ENCODE assay signal across 31 cellular contexts in genomic region chr22:19494676-19495173, GRCh38. TPM values are rescaled to one million over a fixed set of nuclear protein-coding genes. Genes with fewer than 3 reads are reported as not detected.
"Had no signal": no experiment of that assay in that cellular context is flagged by ENCODE, and none has a peak within 500 bp of the region (broad histone marks: within the 10 kb centered on the region; RNA-seq: fewer than 3 reads in every experiment).

No MANE protein-coding gene starts in this region.

- H3K27me3 ChIP-seq: colonic mucosa, esophagus squamous epithelium, foreskin keratinocyte, gastrocnemius medialis, heart left ventricle, heart right ventricle, hepatocyte had no signal

- H3K4me2 ChIP-seq: hepatocyte had no signal

- H3K79me2 ChIP-seq: hepatocyte had no signal

- H3K27ac ChIP-seq: colonic mucosa, coronary artery, dorsolateral prefrontal cortex, epithelial cell of prostate, esophagus muscularis mucosa, esophagus squamous epithelium, foreskin keratinocyte, gastrocnemius medialis, gastroesophageal sphincter, heart left ventricle, heart right ventricle, hepatocyte had no signal

- H2AFZ ChIP-seq: hepatocyte had no signal

- H3K4me3 ChIP-seq: colonic mucosa, coronary artery, dorsolateral prefrontal cortex, esophagus muscularis mucosa, esophagus squamous epithelium, gastrocnemius medialis, gastroesophageal sphincter, heart left ventricle, heart right ventricle, hepatocyte had no signal

- ATAC-seq: effector memory CD8-positive, alpha-beta T cell; esophagus mucosa; foreskin keratinocyte; gastrocnemius medialis; gastroesophageal sphincter; heart left ventricle; heart right ventricle had no signal

- H3K36me3 ChIP-seq: colonic mucosa, esophagus muscularis mucosa, gastrocnemius medialis, gastroesophageal sphincter had no signal

- H3K9me3 Mint-ChIP-seq: dendritic cell treated with granulocyte-macrophage colony-stimulating factor and Interleukin-4, amounts not matched to agents 40 ng/mL and 50 ng/mL, for 4 days; effector memory CD8-positive, alpha-beta T cell; endodermal cell had no signal

- FAIRE-seq: endometrium, frontal cortex had no signal

- H3K9me3 ChIP-seq: colonic mucosa, esophagus muscularis mucosa, esophagus squamous epithelium, gastrocnemius medialis, gastroesophageal sphincter, heart left ventricle, heart right ventricle had no signal

- H3K4me1 ChIP-seq: colonic mucosa, esophagus squamous epithelium, foreskin keratinocyte, gastrocnemius medialis, gastroesophageal sphincter, heart left ventricle had no signal

- H3K27me3 Mint-ChIP-seq: dendritic cell treated with granulocyte-macrophage colony-stimulating factor and Interleukin-4, amounts not matched to agents 40 ng/mL and 50 ng/mL, for 4 days; effector memory CD8-positive, alpha-beta T cell had no signal

- H3K4me1 Mint-ChIP-seq: endodermal cell had no signal

- H3K4me3 Mint-ChIP-seq: dendritic cell treated with granulocyte-macrophage colony-stimulating factor and Interleukin-4, amounts not matched to agents 40 ng/mL and 50 ng/mL, for 4 days; effector memory CD8-positive, alpha-beta T cell; endodermal cell had no signal

- DNase-seq: colonic mucosa; cortex of kidney; dermis blood vessel endothelial cell; dorsolateral prefrontal cortex; effector CD4-positive, alpha-beta T cell; effector CD8-positive, alpha-beta T cell; effector memory CD4-positive, alpha-beta T cell; effector memory CD8-positive, alpha-beta T cell; endodermal cell; erythroblast; esophagus squamous epithelium; foreskin fibroblast; foreskin keratinocyte; foreskin melanocyte; gastrocnemius medialis; glutamatergic neuron; head of caudate nucleus; heart left ventricle; heart right ventricle; hippocampal formation had no signal

- H3K27ac Mint-ChIP-seq: dendritic cell treated with granulocyte-macrophage colony-stimulating factor and Interleukin-4, amounts not matched to agents 40 ng/mL and 50 ng/mL, for 4 days; effector memory CD8-positive, alpha-beta T cell; endodermal cell had no signal

RNA-seq across cellular contexts. Expression of gene CLDN5, which starts 29.5 kb away (rescaled TPM):
- total RNA-seq: fibroblast of villous mesenchyme, foreskin keratinocyte had no signal
- polyA plus RNA-seq: fibroblast of lung, foreskin keratinocyte had no signal
